In genomic region chr14:64891839-64892375, GRCh38 we compare ENCODE assay signal across 8 cellular contexts. TPM values are rescaled to one million over a fixed set of nuclear protein-coding genes. Genes with fewer than 3 reads are reported as not detected.
DNase-seq lines count a peak whose midpoint lies in the region; ATAC-seq, FAIRE-seq and TF ChIP-seq lines count a peak whose summit lies in the region.

No MANE protein-coding gene starts in this region.

- H3K9me3 ChIP-seq in OCI-LY1 (ENCODE audit: low read length): no peaks in the 10 kb centered on the region
- H3K9me3 ChIP-seq in HepG2 (ENCODE audit: low read length): no peaks in the 10 kb centered on the region
- no peaks in the 10 kb centered on the region for H3K9me3 ChIP-seq in upper lobe of right lung

- DNase-seq in stimulated activated CD4-positive, alpha-beta T cell treated with anti-CD3 and anti-CD28 coated beads, Interleukin-2, amount 100 ng/mL, for 4 hours (ENCODE audit: low read depth): peak; percentile 44
- no peak for DNase-seq in stimulated activated CD4-positive, alpha-beta T cell treated with anti-CD3 and anti-CD28 coated beads, Interleukin-1b, Interleukin-23, amount 100 ng/mL, for 48 hours
- peak; percentile 75 for DNase-seq in Jurkat, Clone E6-1 (ENCODE audit: low read depth, low spot score)
- DNase-seq in central memory CD4-positive, alpha-beta T cell: peak; percentile 52
- DNase-seq in HepG2 (ENCODE audit: low spot score) (peak; percentile 56), upper lobe of right lung (no peak)

- no peak overlapping the region for H3K4me2 ChIP-seq in OCI-LY1 (ENCODE audit: low read length)
- no peak overlapping the region for H3K4me2 ChIP-seq in HepG2 (ENCODE audit: low read depth, low read length)

- H3K9ac ChIP-seq in OCI-LY1 (ENCODE audit: low read length) (no peak overlapping the region), HepG2 (ENCODE audit: insufficient read depth, low read depth, low read length) (no peak overlapping the region)

- peak; percentile 74 for TF ChIP-seq CTCF in OCI-LY1 (IDR thresholded peaks at IDR 0.05; ENCODE audit: low read length)
- peak; percentile 76 for TF ChIP-seq CTCF in HepG2 (CRISPR knock-in tag; IDR thresholded peaks at IDR 0.05)
- TF ChIP-seq CTCF in upper lobe of right lung (IDR thresholded peaks at IDR 0.05): peak; percentile 71

- WGBS in HepG2 (ENCODE audit: low lambda C conversion rate): 6% methylated on average over 2 of the region's 2 CpGs

- H3K79me2 ChIP-seq in OCI-LY1 (ENCODE audit: insufficient read depth, low read length): no peaks in the 10 kb centered on the region
- H3K79me2 ChIP-seq in HepG2 (ENCODE audit: insufficient read depth, low read length): no peaks in the 10 kb centered on the region

- no peaks in the 10 kb centered on the region for H3K27me3 ChIP-seq in OCI-LY1 (ENCODE audit: insufficient read depth, low read length)
- H3K27me3 ChIP-seq in HepG2 (ENCODE audit: control insufficient read depth in 1 of 2, insufficient read depth in 2 of 2, low read length in 2 of 2): no peaks in the 10 kb centered on the region
- H3K27me3 ChIP-seq in upper lobe of right lung: no peaks in the 10 kb centered on the region

- intact Hi-C loops in HepG2 (cut with micrococcal nuclease; ENCODE audit: unreplicated experiment) (loop anchor here (5.0 kb wide), 4 partner anchors 70 to 220 kb away; no protein-coding TSS in a partner anchor), upper lobe of right lung (cut with DNase I) (no loop called here)

- no peak for TF ChIP-seq POLR2A in HepG2 (IDR thresholded peaks at IDR 0.05; ENCODE audit: insufficient read depth in 1 of 2, low read depth in 2 of 2, low read length in 2 of 2)

- no TSS peak for BruUV-seq in HepG2 (replicated peaks; lab: Mats Ljungman, UMichigan)

- ATAC-seq in HepG2: peak; percentile 87
- peak; percentile 87 for ATAC-seq in upper lobe of right lung
- no peak for ATAC-seq in HG03565 (IDR thresholded peaks at IDR 0.05; ENCODE audit: unreplicated experiment)

- H3K4me1 ChIP-seq in OCI-LY1 (ENCODE audit: insufficient read depth, low read length, severe bottlenecking) (no peaks in the 10 kb centered on the region), HepG2 (ENCODE audit: insufficient read depth, low read length) (no peaks in the 10 kb centered on the region), upper lobe of right lung (no peaks in the 10 kb centered on the region)

- H3K27ac ChIP-seq in OCI-LY1 (ENCODE audit: low read depth, low read length, poor library complexity, severe bottlenecking) (no peak overlapping the region), HepG2 (ENCODE audit: extremely low read length, insufficient read depth, low read length) (no peak overlapping the region), upper lobe of right lung (no peak overlapping the region)

- in situ Hi-C loops in HepG2 (cut with HindIII; ENCODE audit: extremely low pct_ligation_motif_present, low pct_unique_long_range_greater_than_20kb): loop anchor here (5.0 to 25.0 kb wide), 2 partner anchors 70 to 230 kb away; no protein-coding TSS in a partner anchor

- H3F3A ChIP-seq in OCI-LY1 (ENCODE audit: insufficient read depth, low read length): no peaks in the 10 kb centered on the region

- no peak overlapping the region for H3K4me3 ChIP-seq in Jurkat, Clone E6-1 (ENCODE audit: low read length)
- H3K4me3 ChIP-seq in OCI-LY1 (ENCODE audit: low read depth, low read length, poor library complexity, severe bottlenecking) (no peak overlapping the region), HepG2 (replicated peaks in 1 of 3; ENCODE audit: insufficient read depth in 1 of 3, low read depth in 2 of 3, low read length in 3 of 3) (no peak overlapping the region), upper lobe of right lung (no peak overlapping the region)

- H2AFZ ChIP-seq in OCI-LY1 (ENCODE audit: low read length) (no peak overlapping the region), HepG2 (ENCODE audit: low read length) (no peak overlapping the region)

- TF ChIP-seq RAD21 in HepG2 (CRISPR knock-in tag; IDR thresholded peaks at IDR 0.05): peak; percentile 51; the same call in 1 of the 2 replicates

- TF ChIP-seq EP300 in HepG2 (IDR thresholded peaks at IDR 0.05; ENCODE audit: low read depth in 2 of 2, low read length in 2 of 2) (no peak), HepG2 (CRISPR knock-in tag; IDR thresholded peaks at IDR 0.05; ENCODE audit: borderline replicate concordance) (no peak)

- H4K20me1 ChIP-seq in OCI-LY1 (ENCODE audit: insufficient read depth, low read length): no peaks in the 10 kb centered on the region
- H4K20me1 ChIP-seq in HepG2 (ENCODE audit: insufficient read depth, low read length): no peaks in the 10 kb centered on the region

- POLR2A ChIA-PET in HepG2 (lab: Yijun Ruan, JAX): interaction anchor here (1.0 to 1.7 kb wide), 2 partner anchors 69 to 95 kb away, joined by 3 to 4 read pairs; partner anchors contain the start of gene FNTB

- H3K36me3 ChIP-seq in OCI-LY1 (ENCODE audit: insufficient read depth, low read length) (no peaks in the 10 kb centered on the region), HepG2 (replicated peaks in 1 of 2; ENCODE audit: control insufficient read depth in 1 of 2, insufficient read depth in 2 of 2, low read length in 2 of 2) (no peaks in the 10 kb centered on the region), upper lobe of right lung (no peaks in the 10 kb centered on the region)

- CTCF ChIA-PET in HepG2 (lab: Yijun Ruan, JAX; ENCODE audit: low intra/inter-chr PET ratio, low total read pairs): interaction anchor here (0.8 to 2.2 kb wide), 6 partner anchors 69 to 220 kb away, joined by 4 to 21 read pairs (median 6); no protein-coding TSS in a partner anchor

- peak; percentile 37 for FAIRE-seq in HepG2 (lab: Jason Lieb, UNC)

- no peaks in the 10 kb centered on the region for H3K9me2 ChIP-seq in OCI-LY1 (ENCODE audit: low read depth, low read length)

RNA-seq across cellular contexts. Expression of gene SPTB, which starts 12.2 kb away (rescaled TPM):
- polyA plus RNA-seq in Jurkat, Clone E6-1 (2012; ENCODE audit: insufficient read depth, insufficient read length): 2.5 TPM
- 0.02 TPM in 1 of 2 replicates, not detected in the other for total RNA-seq in HepG2 (2016; rRNA removed; fragmentation: Illumina TruSeq; extraction: Trizol)
- not detected in 2 replicates for total RNA-seq in HepG2 (2016; cell fraction: cytosol; rRNA removed; fragmentation: Illumina TruSeq; extraction: Trizol; ENCODE audit: low read depth)
- 0.02 TPM in 1 of 2 replicates, not detected in the other for total RNA-seq in HepG2 (2016; cell fraction: insoluble cytoplasmic fraction; rRNA removed; fragmentation: Illumina TruSeq; extraction: Trizol)
- not detected in 2 replicates for total RNA-seq in HepG2 (2016; cell fraction: membrane; rRNA removed; fragmentation: Illumina TruSeq; extraction: Trizol)
- total RNA-seq in HepG2 (2016; cell fraction: nucleus; rRNA removed; fragmentation: Illumina TruSeq; extraction: Trizol): not detected in 2 replicates
- 0.01 TPM in 1 of 2 replicates, not detected in the other for polyA plus RNA-seq in HepG2 (2011; rRNA removed)
- polyA plus RNA-seq in HepG2 (2011; cell fraction: cytosol; rRNA removed): not detected in 2 replicates
- not detected in 2 replicates for polyA plus RNA-seq in HepG2 (2011; cell fraction: nucleus; rRNA removed)
- polyA plus RNA-seq in HepG2 (2012): not detected in 2 replicates
- polyA plus RNA-seq in HepG2 (2016; cell fraction: cytosol; fragmentation: Illumina TruSeq; extraction: Trizol; ENCODE audit: low read depth): not detected in 2 replicates
- not detected in 2 replicates for polyA plus RNA-seq in HepG2 (2016; cell fraction: insoluble cytoplasmic fraction; fragmentation: Illumina TruSeq; extraction: Trizol; ENCODE audit: low read depth)
- not detected in 2 replicates for polyA plus RNA-seq in HepG2 (2016; cell fraction: membrane; fragmentation: Illumina TruSeq; extraction: Trizol; ENCODE audit: low read depth)
- polyA plus RNA-seq in HepG2 (2016; cell fraction: nucleus; fragmentation: Illumina TruSeq; extraction: Trizol; ENCODE audit: insufficient read depth, low read depth): not detected in 2 replicates
- 0.28 TPM in 1 of 2 replicates, not detected in the other for polyA minus RNA-seq in HepG2 (2011; rRNA and poly(A)+ RNA removed; ENCODE audit: low replicate concordance)
- not detected in 2 replicates for polyA minus RNA-seq in HepG2 (2011; cell fraction: cytosol; rRNA and poly(A)+ RNA removed)
- polyA minus RNA-seq in HepG2 (2011; cell fraction: nucleus; rRNA and poly(A)+ RNA removed): not detected in 2 replicates
- total RNA-seq in upper lobe of right lung: 3.0 TPM

RNA-seq across cellular contexts. Expression of gene CHURC1, which starts 22.3 kb away (rescaled TPM):
- polyA plus RNA-seq in Jurkat, Clone E6-1 (2012; ENCODE audit: insufficient read depth, insufficient read length): 128 TPM
- total RNA-seq in HepG2 (2016; rRNA removed; fragmentation: Illumina TruSeq; extraction: Trizol) (72.1 and 74.4 TPM in 2 replicates), upper lobe of right lung (52.5 TPM)
- total RNA-seq in HepG2 (2016; cell fraction: cytosol; rRNA removed; fragmentation: Illumina TruSeq; extraction: Trizol; ENCODE audit: low read depth): 16.5 and 18.5 TPM in 2 replicates
- 75.0 and 76.5 TPM in 2 replicates for total RNA-seq in HepG2 (2016; cell fraction: insoluble cytoplasmic fraction; rRNA removed; fragmentation: Illumina TruSeq; extraction: Trizol)
- total RNA-seq in HepG2 (2016; cell fraction: membrane; rRNA removed; fragmentation: Illumina TruSeq; extraction: Trizol): 23.3 and 30.6 TPM in 2 replicates
- total RNA-seq in HepG2 (2016; cell fraction: nucleus; rRNA removed; fragmentation: Illumina TruSeq; extraction: Trizol): 35.7 and 40.9 TPM in 2 replicates
- polyA plus RNA-seq in HepG2 (2011; rRNA removed): 35.8 and 41.1 TPM in 2 replicates
- polyA plus RNA-seq in HepG2 (2011; cell fraction: cytosol; rRNA removed): 27.6 and 35.9 TPM in 2 replicates
- 20.8 and 25.4 TPM in 2 replicates for polyA plus RNA-seq in HepG2 (2011; cell fraction: nucleus; rRNA removed)
- 23.0 and 52.4 TPM in 2 replicates for polyA plus RNA-seq in HepG2 (2012)
- polyA plus RNA-seq in HepG2 (2016; cell fraction: cytosol; fragmentation: Illumina TruSeq; extraction: Trizol; ENCODE audit: low read depth): 22.9 and 25.5 TPM in 2 replicates
- polyA plus RNA-seq in HepG2 (2016; cell fraction: insoluble cytoplasmic fraction; fragmentation: Illumina TruSeq; extraction: Trizol; ENCODE audit: low read depth): 67.0 and 70.3 TPM in 2 replicates
- 24.8 and 25.8 TPM in 2 replicates for polyA plus RNA-seq in HepG2 (2016; cell fraction: membrane; fragmentation: Illumina TruSeq; extraction: Trizol; ENCODE audit: low read depth)
- polyA plus RNA-seq in HepG2 (2016; cell fraction: nucleus; fragmentation: Illumina TruSeq; extraction: Trizol; ENCODE audit: insufficient read depth, low read depth): 44.4 and 74.3 TPM in 2 replicates
- polyA minus RNA-seq in HepG2 (2011; rRNA and poly(A)+ RNA removed; ENCODE audit: low replicate concordance): 6.9 and 33.8 TPM in 2 replicates
- 9.8 and 13.8 TPM in 2 replicates for polyA minus RNA-seq in HepG2 (2011; cell fraction: cytosol; rRNA and poly(A)+ RNA removed)
- 40.3 and 42.6 TPM in 2 replicates for polyA minus RNA-seq in HepG2 (2011; cell fraction: nucleus; rRNA and poly(A)+ RNA removed)

RNA-seq across cellular contexts. Expression of gene GPX2, which starts 50.6 kb away (rescaled TPM):
- polyA plus RNA-seq in Jurkat, Clone E6-1 (2012; ENCODE audit: insufficient read depth, insufficient read length): not detected
- total RNA-seq in HepG2 (2016; rRNA removed; fragmentation: Illumina TruSeq; extraction: Trizol) (674 and 839 TPM in 2 replicates), upper lobe of right lung (0.69 TPM)
- 242 and 256 TPM in 2 replicates for total RNA-seq in HepG2 (2016; cell fraction: cytosol; rRNA removed; fragmentation: Illumina TruSeq; extraction: Trizol; ENCODE audit: low read depth)
- 663 and 874 TPM in 2 replicates for total RNA-seq in HepG2 (2016; cell fraction: insoluble cytoplasmic fraction; rRNA removed; fragmentation: Illumina TruSeq; extraction: Trizol)
- 629 and 636 TPM in 2 replicates for total RNA-seq in HepG2 (2016; cell fraction: membrane; rRNA removed; fragmentation: Illumina TruSeq; extraction: Trizol)
- 227 and 238 TPM in 2 replicates for total RNA-seq in HepG2 (2016; cell fraction: nucleus; rRNA removed; fragmentation: Illumina TruSeq; extraction: Trizol)
- polyA plus RNA-seq in HepG2 (2011; rRNA removed): 417 and 526 TPM in 2 replicates
- 451 and 581 TPM in 2 replicates for polyA plus RNA-seq in HepG2 (2011; cell fraction: cytosol; rRNA removed)
- 112 and 118 TPM in 2 replicates for polyA plus RNA-seq in HepG2 (2011; cell fraction: nucleus; rRNA removed)
- polyA plus RNA-seq in HepG2 (2012): 77.6 and 217 TPM in 2 replicates
- polyA plus RNA-seq in HepG2 (2016; cell fraction: cytosol; fragmentation: Illumina TruSeq; extraction: Trizol; ENCODE audit: low read depth): 401 and 422 TPM in 2 replicates
- polyA plus RNA-seq in HepG2 (2016; cell fraction: insoluble cytoplasmic fraction; fragmentation: Illumina TruSeq; extraction: Trizol; ENCODE audit: low read depth): 1,459 and 1,539 TPM in 2 replicates
- 928 and 1,086 TPM in 2 replicates for polyA plus RNA-seq in HepG2 (2016; cell fraction: membrane; fragmentation: Illumina TruSeq; extraction: Trizol; ENCODE audit: low read depth)
- 560 and 646 TPM in 2 replicates for polyA plus RNA-seq in HepG2 (2016; cell fraction: nucleus; fragmentation: Illumina TruSeq; extraction: Trizol; ENCODE audit: insufficient read depth, low read depth)
- polyA minus RNA-seq in HepG2 (2011; rRNA and poly(A)+ RNA removed; ENCODE audit: low replicate concordance): 0.26 and 308 TPM in 2 replicates
- 48.7 and 61.2 TPM in 2 replicates for polyA minus RNA-seq in HepG2 (2011; cell fraction: cytosol; rRNA and poly(A)+ RNA removed)
- 37.3 and 43.0 TPM in 2 replicates for polyA minus RNA-seq in HepG2 (2011; cell fraction: nucleus; rRNA and poly(A)+ RNA removed)

Comparison
In these comparisons a context has a peak if more than half of its experiments do, and no peak if none do; other contexts are left out.
1. DNase-seq: peak in stimulated activated CD4-positive, alpha-beta T cell treated with anti-CD3 and anti-CD28 coated beads, Interleukin-2, amount 100 ng/mL, for 4 hours (single experiment), Jurkat, Clone E6-1 (single experiment), central memory CD4-positive, alpha-beta T cell (single experiment) and HepG2 (single experiment); none in stimulated activated CD4-positive, alpha-beta T cell treated with anti-CD3 and anti-CD28 coated beads, Interleukin-1b, Interleukin-23, amount 100 ng/mL, for 48 hours (single experiment) and upper lobe of right lung (single experiment).
2. RNA of gene GPX2, which starts 50.6 kb away (total RNA-seq): 227 to 874 TPM in HepG2; 0.69 TPM in upper lobe of right lung (single experiment); every median in the first group is over 100 times any median in the second.
3. Peak in every context shown above with its lines, with median percentiles within 50 percentile points of each other: CTCF ChIP-seq.